In genomic region chr6:28306363-28306762, GRCh38 we compare ENCODE assay signal across 4 cellular contexts. TPM values are rescaled to one million over a fixed set of nuclear protein-coding genes. Genes with fewer than 3 reads are reported as not detected.
"Had no signal": no experiment of that assay in that cellular context is flagged by ENCODE, and none has a peak within 500 bp of the region (broad histone marks: within the 10 kb centered on the region; RNA-seq: fewer than 3 reads in every experiment).

No MANE protein-coding gene starts in this region.

RNA-seq across cellular contexts. Expression of gene NKAPL, which starts 47.3 kb away (rescaled TPM):
- total RNA-seq: LHCN-M2, M059J, MCF 10A, NCI-H460 had no signal
